Comparison of ENCODE assay signal across 1 cellular context in the genomic region with DNA sequence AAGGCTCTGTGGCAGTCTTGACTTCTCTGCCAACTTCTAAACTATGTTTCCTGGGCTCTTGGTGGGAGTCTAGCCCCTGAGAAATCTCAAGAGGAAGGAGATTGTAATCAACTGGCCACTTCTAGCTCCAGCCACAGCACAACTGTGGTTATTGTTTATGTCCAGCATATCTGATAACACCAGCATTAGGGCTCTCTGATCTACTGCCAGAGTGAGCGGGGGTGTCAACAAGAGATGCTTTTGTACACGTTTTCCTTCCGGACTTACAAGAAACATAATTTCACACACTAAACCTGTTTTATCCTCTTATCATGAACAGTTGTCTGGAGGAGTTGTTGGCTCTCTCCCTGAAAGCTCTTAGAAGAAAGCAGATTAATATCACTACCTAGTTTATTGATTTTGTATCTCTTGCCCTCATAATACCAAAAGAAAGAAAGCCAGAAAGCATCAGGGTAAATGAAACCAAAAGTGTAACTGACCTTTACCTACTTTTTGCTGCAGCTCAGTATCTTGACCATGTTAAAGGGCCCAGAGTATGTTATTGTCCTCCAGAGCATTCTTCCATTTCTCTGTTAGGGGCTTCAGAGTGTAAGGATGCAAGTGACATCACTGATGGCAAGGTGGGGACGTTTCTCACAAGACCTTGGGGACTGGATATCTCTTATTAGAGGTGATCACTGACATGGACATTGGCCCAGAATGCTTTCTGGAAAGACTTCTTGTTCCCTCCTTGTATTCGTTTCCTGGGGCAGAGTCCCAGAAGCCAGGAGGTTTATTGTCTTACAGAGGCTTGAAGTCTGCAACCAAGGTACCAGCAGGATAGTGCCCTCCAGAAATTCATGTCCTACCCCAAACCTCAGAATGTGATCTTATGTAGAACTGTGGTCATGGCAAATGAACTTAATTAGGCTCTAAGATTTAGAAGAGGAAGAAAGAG.
TF ChIP-seq lines count a peak whose summit lies in the region.

No MANE protein-coding gene starts in this region.

TF ChIP-seq in K562, 482 proteins besides CTCF, POLR2A, EP300 and RAD21 (continues in another document):
- peak; percentile 99 for TF ChIP-seq TCF7 (IDR thresholded peaks at IDR 0.05; ENCODE audit: borderline replicate concordance)
- TF ChIP-seq, protein P1, sequence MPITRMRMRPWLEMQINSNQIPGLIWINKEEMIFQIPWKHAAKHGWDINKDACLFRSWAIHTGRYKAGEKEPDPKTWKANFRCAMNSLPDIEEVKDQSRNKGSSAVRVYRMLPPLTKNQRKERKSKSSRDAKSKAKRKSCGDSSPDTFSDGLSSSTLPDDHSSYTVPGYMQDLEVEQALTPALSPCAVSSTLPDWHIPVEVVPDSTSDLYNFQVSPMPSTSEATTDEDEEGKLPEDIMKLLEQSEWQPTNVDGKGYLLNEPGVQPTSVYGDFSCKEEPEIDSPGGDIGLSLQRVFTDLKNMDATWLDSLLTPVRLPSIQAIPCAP (CRISPR knock-in tag; IDR thresholded peaks at IDR 0.05; ENCODE audit: borderline replicate concordance) = no peak
- peak; percentile 48; the same call in 1 of the 2 replicates for TF ChIP-seq HDAC2 (IDR thresholded peaks at IDR 0.05)
- peak; percentile 88 for TF ChIP-seq ARID1B (IDR thresholded peaks at IDR 0.05)
- peak; percentile 94 for TF ChIP-seq SOX6 (IDR thresholded peaks at IDR 0.05)
- peak; percentile 74; the same call in 1 of the 2 replicates for TF ChIP-seq ESRRA (IDR thresholded peaks at IDR 0.05; ENCODE audit: borderline replicate concordance, low read depth)
- TF ChIP-seq POLR2AphosphoS5 (IDR thresholded peaks at IDR 0.05; ENCODE audit: control insufficient read depth, insufficient read depth, low read depth, low read length) = peak; percentile 35; the same call in 1 of the 2 replicates
- no peak for TF ChIP-seq JUN (IDR thresholded peaks at IDR 0.05; ENCODE audit: borderline replicate concordance, low read depth, low read length)
- no peak for TF ChIP-seq JUN (CRISPR knock-in tag; IDR thresholded peaks at IDR 0.05; ENCODE audit: borderline replicate concordance)
- TF ChIP-seq ZNF76 (CRISPR knock-in tag; IDR thresholded peaks at IDR 0.05; ENCODE audit: borderline replicate concordance) = no peak
- peak; percentile 84 for TF ChIP-seq CTBP1 (IDR thresholded peaks at IDR 0.05; ENCODE audit: borderline replicate concordance)
- TF ChIP-seq SMAD3 (CRISPR knock-in tag; conservative IDR thresholded peaks at IDR 0.05) = 0 out of 2 replicates have a peak, but pooled peaks have one; percentile 40
- TF ChIP-seq, protein P2, sequence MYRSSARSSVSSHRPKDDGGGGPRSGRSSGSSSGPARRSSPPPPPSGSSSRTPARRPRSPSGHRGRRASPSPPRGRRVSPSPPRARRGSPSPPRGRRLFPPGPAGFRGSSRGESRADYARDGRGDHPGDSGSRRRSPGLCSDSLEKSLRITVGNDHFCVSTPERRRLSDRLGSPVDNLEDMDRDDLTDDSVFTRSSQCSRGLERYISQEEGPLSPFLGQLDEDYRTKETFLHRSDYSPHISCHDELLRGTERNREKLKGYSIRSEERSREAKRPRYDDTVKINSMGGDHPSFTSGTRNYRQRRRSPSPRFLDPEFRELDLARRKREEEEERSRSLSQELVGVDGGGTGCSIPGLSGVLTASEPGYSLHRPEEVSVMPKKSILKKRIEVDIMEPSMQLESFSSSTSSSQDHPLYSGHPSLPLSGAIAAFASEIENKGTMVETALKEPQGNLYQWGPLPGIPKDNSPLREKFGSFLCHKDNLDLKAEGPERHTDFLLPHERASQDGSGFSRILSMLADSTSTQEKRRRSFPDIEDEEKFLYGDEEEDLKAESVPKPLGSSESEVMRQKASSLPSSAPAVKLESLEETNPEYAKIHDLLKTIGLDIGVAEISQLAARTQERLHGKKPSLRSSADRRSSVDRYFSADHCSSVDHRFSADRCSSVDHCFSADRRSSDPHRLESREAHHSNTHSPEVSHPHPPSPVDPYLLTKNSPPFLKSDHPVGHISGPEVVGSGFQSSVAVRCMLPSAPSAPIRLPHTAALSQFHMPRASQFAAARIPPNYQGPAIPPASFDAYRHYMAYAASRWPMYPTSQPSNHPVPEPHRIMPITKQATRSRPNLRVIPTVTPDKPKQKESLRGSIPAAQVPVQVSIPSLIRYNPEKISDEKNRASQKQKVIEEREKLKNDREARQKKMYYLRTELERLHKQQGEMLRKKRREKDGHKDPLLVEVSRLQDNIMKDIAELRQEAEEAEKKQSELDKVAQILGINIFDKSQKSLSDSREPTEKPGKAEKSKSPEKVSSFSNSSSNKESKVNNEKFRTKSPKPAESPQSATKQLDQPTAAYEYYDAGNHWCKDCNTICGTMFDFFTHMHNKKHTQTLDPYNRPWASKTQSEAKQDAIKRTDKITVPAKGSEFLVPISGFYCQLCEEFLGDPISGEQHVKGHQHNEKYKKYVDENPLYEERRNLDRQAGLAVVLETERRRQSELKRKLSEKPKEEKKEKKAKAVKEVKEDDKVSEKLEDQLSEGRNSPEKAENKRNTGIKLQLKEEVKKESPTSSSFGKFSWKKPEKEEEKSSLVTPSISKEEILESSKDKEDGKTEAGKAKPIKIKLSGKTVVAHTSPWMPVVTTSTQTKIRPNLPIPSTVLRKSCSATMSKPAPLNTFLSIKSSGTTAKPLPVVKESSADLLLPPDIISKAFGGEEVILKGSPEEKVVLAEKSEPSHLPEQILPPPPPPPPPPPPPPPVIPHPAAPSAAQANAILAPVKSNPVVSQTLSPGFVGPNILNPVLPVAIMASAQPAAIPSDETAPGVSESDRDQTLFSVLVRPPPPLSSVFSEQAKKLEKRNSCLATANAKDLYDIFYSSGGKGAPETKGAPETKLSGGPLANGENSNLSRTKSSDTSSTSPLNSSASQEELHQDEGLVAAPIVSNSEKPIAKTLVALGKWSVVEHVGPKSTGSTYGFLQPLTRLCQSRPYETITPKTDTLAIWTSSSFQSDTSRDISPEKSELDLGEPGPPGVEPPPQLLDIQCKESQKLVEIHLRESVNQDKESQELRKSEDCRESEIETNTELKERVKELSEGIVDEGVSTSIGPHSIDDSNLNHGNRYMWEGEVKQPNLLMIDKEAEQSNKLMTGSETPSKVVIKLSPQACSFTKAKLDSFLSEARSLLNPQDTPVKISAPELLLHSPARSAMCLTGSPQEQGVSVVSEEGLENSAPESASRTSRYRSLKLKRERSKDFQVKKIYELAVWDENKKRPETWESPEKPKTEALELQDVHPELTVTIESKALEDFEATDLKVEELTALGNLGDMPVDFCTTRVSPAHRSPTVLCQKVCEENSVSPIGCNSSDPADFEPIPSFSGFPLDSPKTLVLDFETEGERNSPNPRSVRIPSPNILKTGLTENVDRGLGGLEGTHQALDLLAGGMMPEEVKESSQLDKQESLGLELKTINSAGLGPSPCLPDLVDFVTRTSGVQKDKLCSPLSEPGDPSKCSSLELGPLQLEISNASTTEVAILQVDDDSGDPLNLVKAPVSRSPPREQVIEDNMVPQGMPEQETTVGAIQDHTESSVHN (IDR thresholded peaks at IDR 0.05; ENCODE audit: borderline replicate concordance in 1 of 2, low read depth in 1 of 2) = 0 out of 4 replicates have a peak, but pooled peaks of 1 of the 2 experiments have one; percentile 22
- TF ChIP-seq, protein P3, sequence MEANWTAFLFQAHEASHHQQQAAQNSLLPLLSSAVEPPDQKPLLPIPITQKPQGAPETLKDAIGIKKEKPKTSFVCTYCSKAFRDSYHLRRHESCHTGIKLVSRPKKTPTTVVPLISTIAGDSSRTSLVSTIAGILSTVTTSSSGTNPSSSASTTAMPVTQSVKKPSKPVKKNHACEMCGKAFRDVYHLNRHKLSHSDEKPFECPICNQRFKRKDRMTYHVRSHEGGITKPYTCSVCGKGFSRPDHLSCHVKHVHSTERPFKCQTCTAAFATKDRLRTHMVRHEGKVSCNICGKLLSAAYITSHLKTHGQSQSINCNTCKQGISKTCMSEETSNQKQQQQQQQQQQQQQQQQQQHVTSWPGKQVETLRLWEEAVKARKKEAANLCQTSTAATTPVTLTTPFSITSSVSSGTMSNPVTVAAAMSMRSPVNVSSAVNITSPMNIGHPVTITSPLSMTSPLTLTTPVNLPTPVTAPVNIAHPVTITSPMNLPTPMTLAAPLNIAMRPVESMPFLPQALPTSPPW (CRISPR knock-in tag; IDR thresholded peaks at IDR 0.05) = peak; percentile 34; the same call in 1 of the 2 replicates
- peak; percentile 70; the same call in 1 of the 2 replicates for TF ChIP-seq NCOA1 (IDR thresholded peaks at IDR 0.05; ENCODE audit: low read depth)
- TF ChIP-seq ATF1 (CRISPR knock-in tag; IDR thresholded peaks at IDR 0.05) = no peak
- no peak for TF ChIP-seq ATF1 (tag; IDR thresholded peaks at IDR 0.05)
- peak; percentile 70 to 71 for TF ChIP-seq KDM1A (IDR thresholded peaks at IDR 0.05)
- TF ChIP-seq, protein P4, sequence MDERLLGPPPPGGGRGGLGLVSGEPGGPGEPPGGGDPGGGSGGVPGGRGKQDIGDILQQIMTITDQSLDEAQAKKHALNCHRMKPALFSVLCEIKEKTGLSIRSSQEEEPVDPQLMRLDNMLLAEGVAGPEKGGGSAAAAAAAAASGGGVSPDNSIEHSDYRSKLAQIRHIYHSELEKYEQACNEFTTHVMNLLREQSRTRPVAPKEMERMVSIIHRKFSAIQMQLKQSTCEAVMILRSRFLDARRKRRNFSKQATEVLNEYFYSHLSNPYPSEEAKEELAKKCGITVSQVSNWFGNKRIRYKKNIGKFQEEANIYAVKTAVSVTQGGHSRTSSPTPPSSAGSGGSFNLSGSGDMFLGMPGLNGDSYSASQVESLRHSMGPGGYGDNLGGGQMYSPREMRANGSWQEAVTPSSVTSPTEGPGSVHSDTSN (CRISPR knock-in tag; IDR thresholded peaks at IDR 0.05; ENCODE audit: low read depth) = no peak
- TF ChIP-seq, protein P4 (tag; conservative IDR thresholded peaks at IDR 0.05; ENCODE audit: low read depth) = peak; percentile 14; the same call in 1 of the 2 replicates
- TF ChIP-seq, protein P5, sequence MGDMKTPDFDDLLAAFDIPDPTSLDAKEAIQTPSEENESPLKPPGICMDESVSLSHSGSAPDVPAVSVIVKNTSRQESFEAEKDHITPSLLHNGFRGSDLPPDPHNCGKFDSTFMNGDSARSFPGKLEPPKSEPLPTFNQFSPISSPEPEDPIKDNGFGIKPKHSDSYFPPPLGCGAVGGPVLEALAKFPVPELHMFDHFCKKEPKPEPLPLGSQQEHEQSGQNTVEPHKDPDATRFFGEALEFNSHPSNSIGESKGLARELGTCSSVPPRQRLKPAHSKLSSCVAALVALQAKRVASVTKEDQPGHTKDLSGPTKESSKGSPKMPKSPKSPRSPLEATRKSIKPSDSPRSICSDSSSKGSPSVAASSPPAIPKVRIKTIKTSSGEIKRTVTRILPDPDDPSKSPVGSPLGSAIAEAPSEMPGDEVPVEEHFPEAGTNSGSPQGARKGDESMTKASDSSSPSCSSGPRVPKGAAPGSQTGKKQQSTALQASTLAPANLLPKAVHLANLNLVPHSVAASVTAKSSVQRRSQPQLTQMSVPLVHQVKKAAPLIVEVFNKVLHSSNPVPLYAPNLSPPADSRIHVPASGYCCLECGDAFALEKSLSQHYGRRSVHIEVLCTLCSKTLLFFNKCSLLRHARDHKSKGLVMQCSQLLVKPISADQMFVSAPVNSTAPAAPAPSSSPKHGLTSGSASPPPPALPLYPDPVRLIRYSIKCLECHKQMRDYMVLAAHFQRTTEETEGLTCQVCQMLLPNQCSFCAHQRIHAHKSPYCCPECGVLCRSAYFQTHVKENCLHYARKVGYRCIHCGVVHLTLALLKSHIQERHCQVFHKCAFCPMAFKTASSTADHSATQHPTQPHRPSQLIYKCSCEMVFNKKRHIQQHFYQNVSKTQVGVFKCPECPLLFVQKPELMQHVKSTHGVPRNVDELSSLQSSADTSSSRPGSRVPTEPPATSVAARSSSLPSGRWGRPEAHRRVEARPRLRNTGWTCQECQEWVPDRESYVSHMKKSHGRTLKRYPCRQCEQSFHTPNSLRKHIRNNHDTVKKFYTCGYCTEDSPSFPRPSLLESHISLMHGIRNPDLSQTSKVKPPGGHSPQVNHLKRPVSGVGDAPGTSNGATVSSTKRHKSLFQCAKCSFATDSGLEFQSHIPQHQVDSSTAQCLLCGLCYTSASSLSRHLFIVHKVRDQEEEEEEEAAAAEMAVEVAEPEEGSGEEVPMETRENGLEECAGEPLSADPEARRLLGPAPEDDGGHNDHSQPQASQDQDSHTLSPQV (IDR thresholded peaks at IDR 0.05) = no peak
- peak; percentile 52; the same call in 1 of the 2 replicates for TF ChIP-seq MBD2 (IDR thresholded peaks at IDR 0.05; ENCODE audit: borderline replicate concordance, low read depth)
- TF ChIP-seq HDAC1 (IDR thresholded peaks at IDR 0.05) = peak in 1 of 2 experiments; percentile 32; a peak in 1 of 4 replicates
- TF ChIP-seq, protein P6, sequence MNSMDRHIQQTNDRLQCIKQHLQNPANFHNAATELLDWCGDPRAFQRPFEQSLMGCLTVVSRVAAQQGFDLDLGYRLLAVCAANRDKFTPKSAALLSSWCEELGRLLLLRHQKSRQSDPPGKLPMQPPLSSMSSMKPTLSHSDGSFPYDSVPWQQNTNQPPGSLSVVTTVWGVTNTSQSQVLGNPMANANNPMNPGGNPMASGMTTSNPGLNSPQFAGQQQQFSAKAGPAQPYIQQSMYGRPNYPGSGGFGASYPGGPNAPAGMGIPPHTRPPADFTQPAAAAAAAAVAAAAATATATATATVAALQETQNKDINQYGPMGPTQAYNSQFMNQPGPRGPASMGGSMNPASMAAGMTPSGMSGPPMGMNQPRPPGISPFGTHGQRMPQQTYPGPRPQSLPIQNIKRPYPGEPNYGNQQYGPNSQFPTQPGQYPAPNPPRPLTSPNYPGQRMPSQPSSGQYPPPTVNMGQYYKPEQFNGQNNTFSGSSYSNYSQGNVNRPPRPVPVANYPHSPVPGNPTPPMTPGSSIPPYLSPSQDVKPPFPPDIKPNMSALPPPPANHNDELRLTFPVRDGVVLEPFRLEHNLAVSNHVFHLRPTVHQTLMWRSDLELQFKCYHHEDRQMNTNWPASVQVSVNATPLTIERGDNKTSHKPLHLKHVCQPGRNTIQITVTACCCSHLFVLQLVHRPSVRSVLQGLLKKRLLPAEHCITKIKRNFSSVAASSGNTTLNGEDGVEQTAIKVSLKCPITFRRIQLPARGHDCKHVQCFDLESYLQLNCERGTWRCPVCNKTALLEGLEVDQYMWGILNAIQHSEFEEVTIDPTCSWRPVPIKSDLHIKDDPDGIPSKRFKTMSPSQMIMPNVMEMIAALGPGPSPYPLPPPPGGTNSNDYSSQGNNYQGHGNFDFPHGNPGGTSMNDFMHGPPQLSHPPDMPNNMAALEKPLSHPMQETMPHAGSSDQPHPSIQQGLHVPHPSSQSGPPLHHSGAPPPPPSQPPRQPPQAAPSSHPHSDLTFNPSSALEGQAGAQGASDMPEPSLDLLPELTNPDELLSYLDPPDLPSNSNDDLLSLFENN (IDR thresholded peaks at IDR 0.05; ENCODE audit: low read depth in 2 of 2, low read length in 2 of 2) = 0 out of 4 replicates have a peak, but pooled peaks of 1 of the 2 experiments have one; percentile 9
- peak; percentile 61 for TF ChIP-seq TAL1 (IDR thresholded peaks at IDR 0.05)
- peak; percentile 98 for TF ChIP-seq LEF1 (IDR thresholded peaks at IDR 0.05)
- peak; percentile 49 for TF ChIP-seq CBFA2T2 (conservative IDR thresholded peaks at IDR 0.05)
- TF ChIP-seq KLF16 (IDR thresholded peaks at IDR 0.05) = peak; percentile 83
- TF ChIP-seq ZEB2 (IDR thresholded peaks at IDR 0.05) = peak; percentile 51; the same call in 1 of the 2 replicates
